ENCODE assay signal across 21 cellular contexts in genomic region chr7:49635800-49636199, GRCh38.
DNase-seq lines count a peak whose midpoint lies in the region; ATAC-seq and TF ChIP-seq lines count a peak whose summit lies in the region.
"Had no signal": no experiment of that assay in that cellular context is flagged by ENCODE, and none has a peak within 500 bp of the region (broad histone marks: within the 10 kb centered on the region; RNA-seq: fewer than 3 reads in every experiment).

No MANE protein-coding gene starts in this region.

- TF ChIP-seq EP300 in esophagus muscularis mucosa (IDR thresholded peaks at IDR 0.05), result no peak

- no peaks in the 10 kb centered on the region for H3K27me3 ChIP-seq in esophagus muscularis mucosa
- H3K27me3 ChIP-seq: ascending aorta, BLaER1, neutrophil, right atrium auricular region had no signal

- H3K4me3 ChIP-seq in NB4 (ENCODE audit: low read depth, low read length) (no peak overlapping the region), esophagus muscularis mucosa (no peak overlapping the region)
- H3K4me3 ChIP-seq: ascending aorta, BLaER1, mucosa of descending colon, right atrium auricular region had no signal

- DNase-seq in DMS 273 (lab: John Stamatoyannopoulos, UW; ENCODE audit: unreplicated experiment) (peak; percentile 52), DMS 273 treated with DMSO at 0.1 percent for 48 hours (lab: John Stamatoyannopoulos, UW) (no peak), NB4 (ENCODE audit: low read depth) (peak; percentile 25), esophagus muscularis mucosa (ENCODE audit: extremely low spot score) (peak; percentile 78), T1000 (lab: John Stamatoyannopoulos, UW) (no peak), Right ventricle myocardium inferior (ENCODE audit: missing footprints) (no peak)
- DNase-seq: activated CD4-positive, alpha-beta T cell treated with anti-CD3 and anti-CD28 coated beads, Interleukin-2, amount 50 U/mL, for 48 hours; activated naive CD4-positive, alpha-beta T cell treated with anti-CD3 and anti-CD28 coated beads for 36 hours; DMS79; foreskin fibroblast; GOT3; stimulated activated naive B cell treated with anti-CD40 and anti-IgM and Interleukin-4, amounts not matched to agents 10 μg/mL and 1 μg/mL and 100 μg/mL, for 72 hours; trophoblast cell had no signal

- H3K9me3 ChIP-seq in esophagus muscularis mucosa, result no peaks in the 10 kb centered on the region
- H3K9me3 ChIP-seq: ascending aorta, BLaER1, mucosa of descending colon, neutrophil, right atrium auricular region had no signal

- TF ChIP-seq CTCF in NB4 (IDR thresholded peaks at IDR 0.05; ENCODE audit: low read depth, low read length), result peak; percentile 21
- TF ChIP-seq CTCF in esophagus muscularis mucosa (IDR thresholded peaks at IDR 0.05), result no peak

- H3K36me3 ChIP-seq in esophagus muscularis mucosa, result no peaks in the 10 kb centered on the region
- H3K36me3 ChIP-seq: ascending aorta, BLaER1, neutrophil, right atrium auricular region had no signal

- WGBS in esophagus muscularis mucosa, result 83% methylated on average over 1 of the region's 1 CpG

- intact Hi-C loops in esophagus muscularis mucosa (cut with DNase I), result no loop called here
- intact Hi-C loops in Right ventricle myocardium inferior (cut with DNase I), result loop anchor here (10.0 kb wide), 1 partner anchor 151 kb away; no protein-coding TSS in a partner anchor

- H3K27ac ChIP-seq in esophagus muscularis mucosa (replicated peaks in 1 of 4), result no peak overlapping the region
- H3K27ac ChIP-seq: 22Rv1, ascending aorta, BLaER1, neutrophil, right atrium auricular region had no signal

- ATAC-seq in GM18867 (IDR thresholded peaks at IDR 0.05; ENCODE audit: unreplicated experiment), result peak; percentile 61
- no peak for ATAC-seq in GM18505 (IDR thresholded peaks at IDR 0.05; ENCODE audit: unreplicated experiment)
- ATAC-seq in Right ventricle myocardium inferior, result no peak
- ATAC-seq: mucosa of descending colon; stimulated activated naive B cell treated with anti-CD40 and anti-IgM and Interleukin-4, amounts not matched to agents 10 μg/mL and 1 μg/mL and 100 μg/mL, for 72 hours had no signal

- peaks cover 0 to 8% (median 4%) of the 10 kb centered on the region in 4 donors for H3K4me1 ChIP-seq in esophagus muscularis mucosa
- H3K4me1 ChIP-seq: ascending aorta, BLaER1 had no signal

- TF ChIP-seq POLR2A in NB4 (IDR thresholded peaks at IDR 0.05; ENCODE audit: extremely low read depth, insufficient read length) (no peak), esophagus muscularis mucosa (IDR thresholded peaks at IDR 0.05; ENCODE audit: low read depth) (no peak), GM18505 (IDR thresholded peaks at IDR 0.05; ENCODE audit: borderline replicate concordance, extremely low read depth, insufficient read depth, insufficient read length) (no peak)

Comparison
In these comparisons a context has a peak if more than half of its experiments do, and no peak if none do; other contexts are left out.
1. DNase-seq: peak in DMS 273 (single experiment), NB4 (single experiment) and esophagus muscularis mucosa (single experiment); none in DMS 273 treated with DMSO at 0.1 percent for 48 hours (single experiment), T1000 (single experiment) and Right ventricle myocardium inferior (single experiment).